In the genomic region with DNA sequence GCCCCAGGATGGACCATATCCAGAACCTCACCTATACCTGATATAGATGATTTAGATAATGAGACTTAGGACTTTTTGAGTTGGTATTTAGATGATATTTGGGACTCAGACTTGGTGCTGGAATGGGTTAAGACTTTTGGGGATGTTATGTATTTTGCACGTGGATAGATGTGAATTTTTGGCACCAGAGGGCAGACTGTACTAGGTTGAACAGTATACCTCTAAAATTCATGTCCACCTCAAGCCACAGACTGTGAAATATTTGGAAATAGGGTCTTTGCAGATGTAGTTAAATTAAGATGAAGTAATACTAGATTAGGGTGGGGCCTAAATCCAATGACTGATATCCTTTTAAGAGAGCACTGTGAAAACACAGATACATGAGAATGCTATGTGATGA, we compare ENCODE assay signal across 21 cellular contexts. TPM values are rescaled to one million over a fixed set of nuclear protein-coding genes. Genes with fewer than 3 reads are reported as not detected.
DNase-seq lines count a peak whose midpoint lies in the region; ATAC-seq and TF ChIP-seq lines count a peak whose summit lies in the region.
"Had no signal": no experiment of that assay in that cellular context is flagged by ENCODE, and none has a peak within 500 bp of the region (broad histone marks: within the 10 kb centered on the region; RNA-seq: fewer than 3 reads in every experiment).

No MANE protein-coding gene starts in this region.

- no peaks in the 10 kb centered on the region for H3K27me3 Mint-ChIP-seq in type B pancreatic cell
- H3K27me3 Mint-ChIP-seq: activated CD8-positive, alpha-beta memory T cell treated with anti-CD3 and anti-CD28 coated beads, Interleukin-2, amount 10 ng/mL, durations not matched to agents 7 days and 5 days; stimulated activated naive CD8-positive, alpha-beta T cell treated with anti-CD3 and anti-CD28 coated beads, Interleukin-15, amount 100 ng/mL, for 72 hours had no signal

- H3K9ac ChIP-seq in HCT116 (ENCODE audit: low read length) = no peak overlapping the region
- no peak overlapping the region for H3K9ac ChIP-seq in SK-N-SH
- H3K9ac ChIP-seq: BLaER1 had no signal

- H3K9me2 ChIP-seq in HCT116 (ENCODE audit: insufficient read depth) (no peaks in the 10 kb centered on the region), SK-N-SH (no peaks in the 10 kb centered on the region)

- 60% methylated on average over 1 of the region's 1 CpG for WGBS in SK-N-SH (ENCODE audit: low lambda C conversion rate)

- H3K27ac ChIP-seq in HCT116 (ENCODE audit: low read depth, low read length) = no peak overlapping the region
- H3K27ac ChIP-seq in SK-N-SH (ENCODE audit: low read depth in 2 of 2, low read length in 1 of 2) = no peak overlapping the region
- H3K27ac ChIP-seq: BLaER1, gastroesophageal sphincter, spleen, uterus had no signal

- ATAC-seq in HCT116 = 0 out of 2 replicates have a peak, but pooled peaks have one; percentile 44
- ATAC-seq: activated CD8-positive, alpha-beta memory T cell treated with anti-CD3 and anti-CD28 coated beads, Interleukin-2, amount 10 ng/mL, durations not matched to agents 7 days and 5 days; gastroesophageal sphincter; mucosa of descending colon; stimulated activated naive CD8-positive, alpha-beta T cell treated with anti-CD3 and anti-CD28 coated beads, Interleukin-15, amount 100 ng/mL, for 72 hours had no signal

- H3K27me3 ChIP-seq in HCT116 (ENCODE audit: insufficient read depth, low read length) (no peaks in the 10 kb centered on the region), SK-N-SH (ENCODE audit: insufficient read depth) (no peaks in the 10 kb centered on the region)
- H3K27me3 ChIP-seq: gastroesophageal sphincter, spleen, uterus had no signal

- H3K4me3 Mint-ChIP-seq in type B pancreatic cell = no peak overlapping the region
- H3K4me3 Mint-ChIP-seq: activated CD8-positive, alpha-beta memory T cell treated with anti-CD3 and anti-CD28 coated beads, Interleukin-2, amount 10 ng/mL, durations not matched to agents 7 days and 5 days; stimulated activated naive CD8-positive, alpha-beta T cell treated with anti-CD3 and anti-CD28 coated beads, Interleukin-15, amount 100 ng/mL, for 72 hours had no signal

- no TSS peak for BruUV-seq in HCT116 (replicated peaks; lab: Mats Ljungman, UMichigan)

- no peak for TF ChIP-seq EP300 in SK-N-SH (IDR thresholded peaks at IDR 0.05; ENCODE audit: borderline replicate concordance in 1 of 2, low read depth in 1 of 2, low read length in 1 of 2)

- H3K4me1 ChIP-seq in HCT116 (ENCODE audit: control insufficient read depth in 1 of 2, insufficient read depth in 2 of 2, low read length in 2 of 2) = no peaks in the 10 kb centered on the region
- no peaks in the 10 kb centered on the region for H3K4me1 ChIP-seq in SK-N-SH (ENCODE audit: control insufficient read depth in 1 of 2, insufficient read depth in 2 of 2, low read depth in 1 of 2, low read length in 1 of 2)
- H3K4me1 ChIP-seq: gastroesophageal sphincter, spleen, uterus had no signal

- H3K4me3 ChIP-seq in AG10803 (ENCODE audit: low read length) (no peak overlapping the region), HCT116 (replicated peaks in 1 of 2; ENCODE audit: low read depth in 1 of 2, low read length in 2 of 2) (no peak overlapping the region), SK-N-SH (ENCODE audit: low read depth in 2 of 2, low read length in 1 of 2) (no peak overlapping the region), fibroblast of villous mesenchyme (ENCODE audit: low read depth, low read length) (no peak overlapping the region)
- H3K4me3 ChIP-seq: BLaER1, gastroesophageal sphincter, mucosa of descending colon, spleen, uterus had no signal

- POLR2A ChIA-PET in HCT116 (lab: Charles Lee) = no interaction called here
- POLR2A ChIA-PET in SK-N-SH (lab: Yijun Ruan, JAX) = no interaction called here
- POLR2A ChIA-PET in GM10248 (lab: Yijun Ruan, JAX) = no interaction called here

- H3F3A ChIP-seq in SK-N-SH (replicated peaks; ENCODE audit: insufficient read depth) = no peaks in the 10 kb centered on the region

- intact Hi-C loops in HCT116 (cut with micrococcal nuclease) = loop anchor here (10.0 kb wide), 1 partner anchor 192 kb away; no protein-coding TSS in a partner anchor

- H3K36me3 ChIP-seq in HCT116 (ENCODE audit: control insufficient read depth in 1 of 2, insufficient read depth in 2 of 2, low read length in 2 of 2) (0 out of 4 replicates have a peak, but pooled peaks cover 0 to 3% of the 10 kb centered on the region in 2 experiments), SK-N-SH (replicated peaks in 1 of 2; ENCODE audit: control insufficient read depth in 1 of 2, insufficient read depth in 2 of 2, low read length in 1 of 2) (peaks cover 14 to 34% of the 10 kb centered on the region in 2 experiments)
- H3K36me3 ChIP-seq: gastroesophageal sphincter, uterus had no signal

- CTCF ChIA-PET in HCT116 (lab: Charles Lee) = no interaction called here
- CTCF ChIA-PET in SK-N-SH (lab: Yijun Ruan, JAX) = interaction anchor here (1.3 kb wide), 1 partner anchor 31 kb away, joined by 3 read pairs; no protein-coding TSS in a partner anchor
- CTCF ChIA-PET in GM10248 (lab: Yijun Ruan, JAX) = no interaction called here

- TF ChIP-seq RAD21 in HCT116 (IDR thresholded peaks at IDR 0.05; ENCODE audit: low read depth) = peak; percentile 59
- peak; percentile 38 for TF ChIP-seq RAD21 in SK-N-SH (IDR thresholded peaks at IDR 0.05; ENCODE audit: low read length)

- no peaks in the 10 kb centered on the region for H4K20me1 ChIP-seq in HCT116 (ENCODE audit: insufficient read depth)
- H4K20me1 ChIP-seq in SK-N-SH (ENCODE audit: insufficient read depth) = no peaks in the 10 kb centered on the region

- TF ChIP-seq CTCF in AG10803 (conservative IDR thresholded peaks at IDR 0.05; ENCODE audit: low read length) (peak; percentile 14; the same call in 1 of the 2 replicates), HCT116 (IDR thresholded peaks at IDR 0.05 in 2 of 3, conservative IDR thresholded peaks at IDR 0.05 in 1 of 3; ENCODE audit: borderline replicate concordance in 1 of 3, insufficient read depth in 1 of 3, low read depth in 2 of 3, low read length in 2 of 3) (peak; percentile 5 to 34 (median 31); a peak in 3 of 6 replicates), SK-N-SH (IDR thresholded peaks at IDR 0.05) (peak; percentile 38), fibroblast of villous mesenchyme (IDR thresholded peaks at IDR 0.05; ENCODE audit: insufficient read depth, low read depth, low read length) (peak; percentile 12), GM10248 (IDR thresholded peaks at IDR 0.05; ENCODE audit: control extremely low read depth, extremely low read depth, low read depth, missing control alignments) (no peak), type B pancreatic cell (conservative IDR thresholded peaks at IDR 0.05) (no peak)

- RAD21 ChIA-PET in HCT116 (lab: Charles Lee; ENCODE audit: low non-redundant PET in 1 of 2, low total read pairs in 2 of 2, uncharacterized antibody in 2 of 2, unreplicated experiment in 2 of 2) = no interaction called here

- H3K4me2 ChIP-seq in HCT116 (ENCODE audit: low read length) = no peak overlapping the region
- H3K4me2 ChIP-seq in SK-N-SH = no peak overlapping the region
- H3K4me2 ChIP-seq: BLaER1 had no signal

- H2AFZ ChIP-seq in HCT116 (ENCODE audit: low read depth, low read length, poor library complexity, severe bottlenecking) (no peak overlapping the region), SK-N-SH (ENCODE audit: low read depth) (no peak overlapping the region)

- DNase-seq in AG10803 (ENCODE audit: low read depth) (no peak), HCT116 (ENCODE audit: low read depth, low spot score) (no peak), SK-N-SH (no peak), fibroblast of villous mesenchyme (ENCODE audit: low read depth) (peak; percentile 2), GM10248 (ENCODE audit: extremely low spot score) (no peak), occipital lobe (lab: John Stamatoyannopoulos, UW) (no peak), type B pancreatic cell (ENCODE audit: extremely low spot score, unreplicated experiment) (no peak)
- DNase-seq in activated CD8-positive, alpha-beta memory T cell treated with anti-CD3 and anti-CD28 coated beads, Interleukin-2, amount 50 U/mL, for 48 hours = no peak
- DNase-seq: activated CD4-positive, CD25-positive, alpha-beta regulatory T cell; activated CD8-positive, alpha-beta memory T cell treated with anti-CD3 and anti-CD28 coated beads, Interleukin-2, amount 10 ng/mL, durations not matched to agents 7 days and 5 days; activated gamma-delta T cell treated with Interleukin-2 at 50 U/mL for 16 hours; effector CD8-positive, alpha-beta T cell; H7; islet precursor cell; NCI-H1417 treated with DMSO at 0.1 percent for 48 hours; spleen; stimulated activated naive CD8-positive, alpha-beta T cell treated with anti-CD3 and anti-CD28 coated beads, Interleukin-15, amount 100 ng/mL, for 72 hours; uterus had no signal

- no peaks in the 10 kb centered on the region for H3K4me1 Mint-ChIP-seq in type B pancreatic cell (ENCODE audit: unreplicated experiment)

- H3K9me3 Mint-ChIP-seq in type B pancreatic cell = no peaks in the 10 kb centered on the region
- H3K9me3 Mint-ChIP-seq: stimulated activated naive CD8-positive, alpha-beta T cell treated with anti-CD3 and anti-CD28 coated beads, Interleukin-15, amount 100 ng/mL, for 72 hours had no signal

- H3K9me3 ChIP-seq in HCT116 (ENCODE audit: control insufficient read depth in 1 of 2, insufficient read depth in 1 of 2, low read depth in 1 of 2, low read length in 2 of 2) = no peaks in the 10 kb centered on the region
- no peaks in the 10 kb centered on the region for H3K9me3 ChIP-seq in SK-N-SH
- H3K9me3 ChIP-seq: BLaER1, gastroesophageal sphincter, mucosa of descending colon, spleen, uterus had no signal

- TF ChIP-seq POLR2A in HCT116 (IDR thresholded peaks at IDR 0.05; ENCODE audit: borderline replicate concordance, extremely low read depth, insufficient read depth, insufficient read length) = no peak

- peaks cover 7% of the 10 kb centered on the region; the same call in 1 of the 2 replicates for H3K79me2 ChIP-seq in HCT116 (ENCODE audit: insufficient read depth, low read length)
- H3K79me2 ChIP-seq in SK-N-SH (ENCODE audit: insufficient read depth) = peaks cover 3% of the 10 kb centered on the region; the same call in 1 of the 2 replicates

- no peak overlapping the region for H3K27ac Mint-ChIP-seq in type B pancreatic cell
- H3K27ac Mint-ChIP-seq: activated CD8-positive, alpha-beta memory T cell treated with anti-CD3 and anti-CD28 coated beads, Interleukin-2, amount 10 ng/mL, durations not matched to agents 7 days and 5 days; stimulated activated naive CD8-positive, alpha-beta T cell treated with anti-CD3 and anti-CD28 coated beads, Interleukin-15, amount 100 ng/mL, for 72 hours had no signal

- H3K36me3 Mint-ChIP-seq in type B pancreatic cell = peaks cover 16% of the 10 kb centered on the region

TF ChIP-seq in HCT116, 20 proteins besides CTCF, POLR2A, EP300 and RAD21 (continues in another document):
- no peak for TF ChIP-seq JUND (IDR thresholded peaks at IDR 0.05)

TF ChIP-seq in SK-N-SH, 30 proteins besides CTCF, POLR2A, EP300 and RAD21 (continues in another document):
- TF ChIP-seq CHD2 (IDR thresholded peaks at IDR 0.05; ENCODE audit: low read length, partially characterized antibody) = no peak

RNA-seq across cellular contexts. Expression of gene RBM41, which starts 15.6 kb away (rescaled TPM):
- 20.0 TPM for total RNA-seq in HCT116 (2021; ENCODE audit: unreplicated experiment)
- polyA plus RNA-seq in HCT116 (2012) = 5.1 and 7.6 TPM in 2 replicates
- polyA plus RNA-seq in SK-N-SH (2012; rRNA removed) = 4.2 and 6.4 TPM in 2 replicates
- 5.8 and 6.9 TPM in 2 replicates for polyA plus RNA-seq in SK-N-SH (2012; cell fraction: cytosol; rRNA removed)
- polyA plus RNA-seq in SK-N-SH (2012; cell fraction: nucleus; rRNA removed) = 4.7 and 7.6 TPM in 2 replicates
- total RNA-seq in fibroblast of villous mesenchyme = 13.2 and 14.7 TPM in 2 replicates
- total RNA-seq in occipital lobe = 29.9 TPM
- total RNA-seq in type B pancreatic cell (ENCODE audit: low replicate concordance) = 22.9 and 23.8 TPM in 2 replicates

Comparison
In these comparisons a context has a peak if more than half of its experiments do, and no peak if none do; other contexts are left out.
1. CTCF ChIP-seq: peak in AG10803 (single experiment), HCT116 (3 of 3), SK-N-SH (single experiment) and fibroblast of villous mesenchyme (single experiment); none in GM10248 (single experiment) and type B pancreatic cell (single experiment).